ENCODE assay signal across 31 cellular contexts in genomic region chr7:113752689-113753088, GRCh38.
DNase-seq lines count a peak whose midpoint lies in the region; ATAC-seq, FAIRE-seq and TF ChIP-seq lines count a peak whose summit lies in the region.
"Had no signal": no experiment of that assay in that cellular context is flagged by ENCODE, and none has a peak within 500 bp of the region (broad histone marks: within the 10 kb centered on the region; RNA-seq: fewer than 3 reads in every experiment).

No MANE protein-coding gene starts in this region.

- TF ChIP-seq CTCF in HepG2 (CRISPR knock-in tag; IDR thresholded peaks at IDR 0.05) (no peak), right lobe of liver (IDR thresholded peaks at IDR 0.05) (no peak), IMR-90 (conservative IDR thresholded peaks at IDR 0.05; ENCODE audit: low read depth, low read length) (no peak), K562 (IDR thresholded peaks at IDR 0.05 in 2 of 3, conservative IDR thresholded peaks at IDR 0.05 in 1 of 3; ENCODE audit: insufficient read depth in 2 of 3, low read depth in 1 of 3, low read length in 3 of 3) (no peak), WERI-Rb-1 (IDR thresholded peaks at IDR 0.05; ENCODE audit: low read depth, low read length) (no peak)

- no peak overlapping the region for H2AK5ac ChIP-seq in IMR-90 (ENCODE audit: low read depth, low read length)

- DNase-seq in HepG2 (ENCODE audit: low spot score) (no peak), right lobe of liver (no peak), IMR-90 (no peak), K562 (ENCODE audit: extremely low read depth in 1 of 4, low spot score in 3 of 4) (no peak), WERI-Rb-1 (no peak)
- DNase-seq: 8988T; ACHN; AML-193; BE2C; C1 segment of cervical spinal cord; Caco-2; Calu3; CD4-positive, alpha-beta memory T cell; CD4-positive, alpha-beta T cell; CD4-positive, CD25-positive, alpha-beta regulatory T cell; CD8-positive, alpha-beta memory T cell; CD8-positive, alpha-beta T cell; COR-L47; DMS 273 treated with DMSO at 0.1 percent for 48 hours; DMS153; DMS79; DMS79 treated with DMSO at 0.1 percent for 48 hours; DND-41; EL had no signal

- no peak overlapping the region for H3K4ac ChIP-seq in IMR-90 (ENCODE audit: low read depth, low read length)

- POLR2A ChIA-PET in HepG2 (lab: Yijun Ruan, JAX): no interaction called here
- POLR2A ChIA-PET in IMR-90 (lab: Charles Lee; ENCODE audit: unreplicated experiment): no interaction called here
- POLR2A ChIA-PET in K562 (lab: Yijun Ruan, JAX): no interaction called here

- H3K27me3 ChIP-seq in HepG2 (ENCODE audit: control insufficient read depth in 1 of 2, insufficient read depth in 2 of 2, low read length in 2 of 2): no peaks in the 10 kb centered on the region; a peak in 1 of 5 replicates
- H3K27me3 ChIP-seq in right lobe of liver: no peaks in the 10 kb centered on the region
- H3K27me3 ChIP-seq in IMR-90 (ENCODE audit: control insufficient read depth, insufficient read depth, low read length): no peaks in the 10 kb centered on the region
- no peaks in the 10 kb centered on the region for H3K27me3 ChIP-seq in K562 (ENCODE audit: control insufficient read depth in 2 of 2, insufficient read depth in 2 of 2, low read length in 2 of 2)
- H3K27me3 ChIP-seq in WERI-Rb-1 (ENCODE audit: insufficient read depth, low read depth, severe bottlenecking): no peaks in the 10 kb centered on the region
- H3K27me3 ChIP-seq: BE2C; BLaER1; BLaER1 treated with 17β-estradiol and CSF1 and Interleukin-3, amounts not matched to agents 10 nM and 100 nM had no signal

- 1% methylated on average over 3 of the region's 3 CpGs for WGBS in HepG2 (ENCODE audit: low lambda C conversion rate)
- WGBS in right lobe of liver (ENCODE audit: insufficient coverage, low coverage, low lambda C conversion rate, missing lambda C conversion rate): 49% methylated on average over 3 of the region's 3 CpGs
- no CpG with 5 or more reads among the region's 3 CpGs for WGBS in IMR-90 (ENCODE audit: extremely low coverage in 2 of 2, insufficient read length in 1 of 2), 2 experiments
- 1% methylated on average over 3 of the region's 3 CpGs for WGBS in K562 (ENCODE audit: insufficient coverage, low coverage, missing lambda C conversion rate)

- in situ Hi-C loops in HepG2 (cut with HindIII; ENCODE audit: extremely low pct_ligation_motif_present, low pct_unique_long_range_greater_than_20kb) (no loop called here), IMR-90 (cut with MboI; ENCODE audit: low sequenced_read_pairs) (no loop called here), K562 (cut with MboI) (no loop called here)

- H3K79me2 ChIP-seq in HepG2 (ENCODE audit: insufficient read depth, low read length) (no peaks in the 10 kb centered on the region), K562 (ENCODE audit: control insufficient read depth, insufficient read depth, low read length) (no peaks in the 10 kb centered on the region)

- no peak overlapping the region for H3K9ac ChIP-seq in HepG2 (ENCODE audit: insufficient read depth, low read depth, low read length)
- no peak overlapping the region for H3K9ac ChIP-seq in IMR-90 (ENCODE audit: low read depth, low read length)
- H3K9ac ChIP-seq in K562 (ENCODE audit: insufficient read depth in 1 of 2, low read depth in 2 of 2, low read length in 2 of 2): no peak overlapping the region
- H3K9ac ChIP-seq: BLaER1; BLaER1 treated with 17β-estradiol and CSF1 and Interleukin-3, amounts not matched to agents 10 nM and 100 nM had no signal

- no peak overlapping the region for H2BK15ac ChIP-seq in IMR-90 (ENCODE audit: low read depth, low read length)

- H2BK120ac ChIP-seq in IMR-90 (ENCODE audit: low read depth, low read length): no peak overlapping the region

- no peak overlapping the region for H2BK20ac ChIP-seq in IMR-90 (ENCODE audit: low read depth, low read length)

- no peak overlapping the region for H3K56ac ChIP-seq in IMR-90 (ENCODE audit: extremely low read depth, insufficient read depth, low read length)

- TF ChIP-seq EP300 in HepG2 (IDR thresholded peaks at IDR 0.05; ENCODE audit: low read depth in 2 of 2, low read length in 2 of 2) (no peak), HepG2 (CRISPR knock-in tag; IDR thresholded peaks at IDR 0.05; ENCODE audit: borderline replicate concordance) (no peak), K562 (IDR thresholded peaks at IDR 0.05; ENCODE audit: low read length) (no peak)

- no peak overlapping the region for H3K23ac ChIP-seq in IMR-90 (ENCODE audit: low read depth, low read length)

- H3K4me3 ChIP-seq in HepG2 (replicated peaks in 1 of 3; ENCODE audit: insufficient read depth in 1 of 3, low read depth in 2 of 3, low read length in 3 of 3) (no peak overlapping the region), right lobe of liver (no peak overlapping the region), IMR-90 (ENCODE audit: insufficient read depth, low read depth, low read length) (no peak overlapping the region), K562 (no peak overlapping the region), WERI-Rb-1 (ENCODE audit: low read depth, low read length) (no peak overlapping the region)
- H3K4me3 ChIP-seq: A549; BLaER1; BLaER1 treated with 17β-estradiol and CSF1 and Interleukin-3, amounts not matched to agents 10 nM and 100 nM had no signal

- H3K18ac ChIP-seq in IMR-90 (ENCODE audit: low read depth, low read length): no peak overlapping the region

- ATAC-seq in HepG2 (no peak), right lobe of liver (no peak), IMR-90 (ENCODE audit: low read depth) (no peak), K562 (no peak), GM21390 (IDR thresholded peaks at IDR 0.05; ENCODE audit: unreplicated experiment) (no peak)
- ATAC-seq: A549; CD8-positive, alpha-beta T cell had no signal

- CTCF ChIA-PET in HepG2 (lab: Yijun Ruan, JAX; ENCODE audit: low intra/inter-chr PET ratio, low total read pairs) (no interaction called here), IMR-90 (lab: Yijun Ruan, JAX) (no interaction called here), K562 (lab: Yijun Ruan, JAX; ENCODE audit: low intra/inter-chr PET ratio) (no interaction called here)

- H2BK5ac ChIP-seq in IMR-90 (ENCODE audit: low read depth, low read length, poor library complexity, severe bottlenecking): no peak overlapping the region

- no peak overlapping the region for H4K5ac ChIP-seq in IMR-90 (ENCODE audit: low read depth, low read length)

- H3K9me3 ChIP-seq in HepG2 (ENCODE audit: low read length) (no peaks in the 10 kb centered on the region), right lobe of liver (no peaks in the 10 kb centered on the region), IMR-90 (ENCODE audit: control insufficient read depth, insufficient read depth, low read length) (no peaks in the 10 kb centered on the region), K562 (replicated peaks; ENCODE audit: control insufficient read depth, insufficient read depth, low read depth, low read length) (no peaks in the 10 kb centered on the region), WERI-Rb-1 (ENCODE audit: severe bottlenecking) (no peaks in the 10 kb centered on the region)
- H3K9me3 ChIP-seq: A549; BE2C; BLaER1; BLaER1 treated with 17β-estradiol and CSF1 and Interleukin-3, amounts not matched to agents 10 nM and 100 nM; Caco-2 had no signal

- H4K91ac ChIP-seq in IMR-90 (ENCODE audit: insufficient read depth, low read depth, low read length): no peak overlapping the region

- H3K4me2 ChIP-seq in HepG2 (ENCODE audit: low read depth, low read length) (no peak overlapping the region), IMR-90 (ENCODE audit: low read depth, low read length) (no peak overlapping the region), K562 (ENCODE audit: insufficient read depth, low read length) (no peak overlapping the region)
- H3K4me2 ChIP-seq: A549; BLaER1; BLaER1 treated with 17β-estradiol and CSF1 and Interleukin-3, amounts not matched to agents 10 nM and 100 nM had no signal

- H4K20me1 ChIP-seq in HepG2 (ENCODE audit: insufficient read depth, low read length): no peaks in the 10 kb centered on the region
- H4K20me1 ChIP-seq in IMR-90 (ENCODE audit: insufficient read depth, low read length): no peaks in the 10 kb centered on the region
- no peaks in the 10 kb centered on the region for H4K20me1 ChIP-seq in K562 (replicated peaks; ENCODE audit: control insufficient read depth, insufficient read depth, low read length)
- H4K20me1 ChIP-seq: BLaER1; BLaER1 treated with 17β-estradiol and CSF1 and Interleukin-3, amounts not matched to agents 10 nM and 100 nM had no signal

- BruUV-seq in HepG2 (replicated peaks; lab: Mats Ljungman, UMichigan) (no TSS peak), IMR-90 (replicated peaks; lab: Mats Ljungman, UMichigan) (no TSS peak), K562 (replicated peaks; lab: Mats Ljungman, UMichigan) (no TSS peak)

- H3K4me1 ChIP-seq in HepG2 (ENCODE audit: insufficient read depth, low read length) (no peaks in the 10 kb centered on the region), right lobe of liver (peaks cover 0 to 4% (median 0%) of the 10 kb centered on the region in 4 donors), IMR-90 (ENCODE audit: control insufficient read depth, insufficient read depth, low read length) (no peaks in the 10 kb centered on the region), K562 (replicated peaks in 1 of 2; ENCODE audit: control insufficient read depth in 2 of 2, insufficient read depth in 2 of 2, low read length in 2 of 2) (no peaks in the 10 kb centered on the region)
- H3K4me1 ChIP-seq: A549; BE2C; BLaER1; BLaER1 treated with 17β-estradiol and CSF1 and Interleukin-3, amounts not matched to agents 10 nM and 100 nM; Caco-2 had no signal

- intact Hi-C loops in HepG2 (cut with micrococcal nuclease; ENCODE audit: unreplicated experiment): no loop called here
- intact Hi-C loops in right lobe of liver (cut with DNase I): no loop called here
- intact Hi-C loops in IMR-90 (cut with micrococcal nuclease): no loop called here
- intact Hi-C loops in K562 (cut with micrococcal nuclease): no loop called here

- H3K9me1 ChIP-seq in IMR-90 (ENCODE audit: insufficient read depth, low read length) (no peaks in the 10 kb centered on the region), K562 (ENCODE audit: control insufficient read depth, insufficient read depth, low read length) (no peaks in the 10 kb centered on the region)

- no peak for TF ChIP-seq RAD21 in HepG2 (CRISPR knock-in tag; IDR thresholded peaks at IDR 0.05)
- TF ChIP-seq RAD21 in IMR-90 (IDR thresholded peaks at IDR 0.05; ENCODE audit: low read length): no peak
- no peak for TF ChIP-seq RAD21 in K562 (CRISPR knock-in tag; conservative IDR thresholded peaks at IDR 0.05 in 1 of 2, IDR thresholded peaks at IDR 0.05 in 1 of 2)

- no peaks in the 10 kb centered on the region for H3K79me1 ChIP-seq in IMR-90 (ENCODE audit: low read depth in 1 of 2, low read length in 2 of 2)

- H2AK9ac ChIP-seq in IMR-90 (replicated peaks; ENCODE audit: low read depth, low read length, poor library complexity): no peak overlapping the region

- FAIRE-seq in HepG2 (lab: Jason Lieb, UNC) (no peak), K562 (lab: Jason Lieb, UNC) (no peak)
- FAIRE-seq: A549, D721Med had no signal

- no peak overlapping the region for H2AFZ ChIP-seq in HepG2 (ENCODE audit: low read length)
- H2AFZ ChIP-seq in IMR-90 (replicated peaks; ENCODE audit: low read length, poor library complexity): no peak overlapping the region
- no peak overlapping the region for H2AFZ ChIP-seq in K562 (ENCODE audit: low read depth, low read length)

- H3K27ac ChIP-seq in HepG2 (ENCODE audit: extremely low read length, insufficient read depth, low read length) (no peak overlapping the region), right lobe of liver (no peak overlapping the region), IMR-90 (ENCODE audit: insufficient read depth, low read length) (no peak overlapping the region), K562 (ENCODE audit: extremely low read depth, low read depth, low read length) (no peak overlapping the region), WERI-Rb-1 (no peak overlapping the region)
- H3K27ac ChIP-seq: 22Rv1; A549; BLaER1; BLaER1 treated with 17β-estradiol and CSF1 and Interleukin-3, amounts not matched to agents 10 nM and 100 nM; C4-2B had no signal

- TF ChIP-seq POLR2A in HepG2 (IDR thresholded peaks at IDR 0.05; ENCODE audit: insufficient read depth in 1 of 2, low read depth in 2 of 2, low read length in 2 of 2) (no peak), right lobe of liver (IDR thresholded peaks at IDR 0.05) (no peak), IMR-90 (IDR thresholded peaks at IDR 0.05; ENCODE audit: low read depth, low read length) (no peak), K562 (conservative IDR thresholded peaks at IDR 0.05) (no peak)

- dilution Hi-C loops in IMR-90 (cut with HindIII; ENCODE audit: low sequenced_read_pairs, unreplicated experiment): no loop called here

- no peak overlapping the region for H4K8ac ChIP-seq in IMR-90 (ENCODE audit: low read depth in 2 of 2, low read length in 2 of 2)

- no peak overlapping the region for H3K14ac ChIP-seq in IMR-90 (replicated peaks; ENCODE audit: low read depth, low read length)

- no peaks in the 10 kb centered on the region for H3K36me3 ChIP-seq in HepG2 (replicated peaks in 1 of 2; ENCODE audit: control insufficient read depth in 1 of 2, insufficient read depth in 2 of 2, low read length in 2 of 2)
- no peaks in the 10 kb centered on the region for H3K36me3 ChIP-seq in right lobe of liver
- H3K36me3 ChIP-seq in IMR-90 (ENCODE audit: control insufficient read depth, insufficient read depth, low read length): no peaks in the 10 kb centered on the region
- H3K36me3 ChIP-seq in K562 (ENCODE audit: control insufficient read depth, insufficient read depth, low read length): no peaks in the 10 kb centered on the region
- no peaks in the 10 kb centered on the region for H3K36me3 ChIP-seq in WERI-Rb-1
- H3K36me3 ChIP-seq: BE2C; BLaER1; BLaER1 treated with 17β-estradiol and CSF1 and Interleukin-3, amounts not matched to agents 10 nM and 100 nM had no signal

Comparison
In these comparisons a context has a peak if more than half of its experiments do, and no peak if none do; other contexts are left out.
1. Of the 241 proteins assayed by ChIP-seq in both HepG2 and K562: peak only in HepG2: none; only in K562: none; in both: MAFF; in neither: 239; mixed calls (peak in some experiments, not most) for 1.